Comparison of ENCODE assay signal across 8 cellular contexts in genomic region chr15:43225201-43225949, GRCh38. TPM values are rescaled to one million over a fixed set of nuclear protein-coding genes. Genes with fewer than 3 reads are reported as not detected.
A peak's percentile ranks its signal among the peaks of the same experiment; 100 is the strongest.
DNase-seq lines count a peak whose midpoint lies in the region; ATAC-seq and TF ChIP-seq lines count a peak whose summit lies in the region.

No MANE protein-coding gene starts in this region.

- WGBS in suprapubic skin = 43% methylated on average over 16 of the region's 16 CpGs

- peak; percentile 74 for DNase-seq in AG20443 (ENCODE audit: low spot score)
- peak; percentile 9 for DNase-seq in NCI-H2196 treated with DMSO at 0.1 percent for 48 hours (lab: John Stamatoyannopoulos, UW; ENCODE audit: unreplicated experiment)
- peak; percentile 57 for DNase-seq in activated CD4-positive, alpha-beta T cell treated with anti-CD3 and anti-CD28 coated beads for 48 hours
- DNase-seq in endothelial cell (ENCODE audit: low spot score) = peak; percentile 41
- peak; percentile 6 for DNase-seq in mesenteric fat pad (ENCODE audit: low spot score)
- no peak for DNase-seq in suprapubic skin (ENCODE audit: low spot score in 2 of 2)

- no peaks in the 10 kb centered on the region for H3K36me3 Mint-ChIP-seq in endothelial cell (ENCODE audit: low read depth, unreplicated experiment)

- TF ChIP-seq CTCF in endothelial cell (IDR thresholded peaks at IDR 0.05; ENCODE audit: unreplicated experiment) (peak; percentile 56), suprapubic skin (IDR thresholded peaks at IDR 0.05) (peak; percentile 51 to 62)

- H3K9me3 ChIP-seq in suprapubic skin = no peaks in the 10 kb centered on the region

- H3K27ac Mint-ChIP-seq in endothelial cell (ENCODE audit: unreplicated experiment) = no peak overlapping the region

- H3K27me3 Mint-ChIP-seq in endothelial cell (ENCODE audit: unreplicated experiment) = peaks cover 3% of the 10 kb centered on the region

- no peak overlapping the region for H3K27ac ChIP-seq in suprapubic skin

- ATAC-seq in GM18909 (IDR thresholded peaks at IDR 0.05; ENCODE audit: poor library complexity, unreplicated experiment) = peak; percentile 50
- ATAC-seq in GM18907 (IDR thresholded peaks at IDR 0.05; ENCODE audit: unreplicated experiment) = no peak

- no peak for TF ChIP-seq POLR2A in suprapubic skin (IDR thresholded peaks at IDR 0.05)

- no peaks in the 10 kb centered on the region for H3K27me3 ChIP-seq in suprapubic skin

- no peak overlapping the region for H3K4me3 Mint-ChIP-seq in endothelial cell (ENCODE audit: unreplicated experiment)

- H3K4me1 ChIP-seq in suprapubic skin = peaks cover 10% of the 10 kb centered on the region

- H3K4me1 Mint-ChIP-seq in endothelial cell (ENCODE audit: unreplicated experiment) = peaks cover 3% of the 10 kb centered on the region

- no peaks in the 10 kb centered on the region for H3K9me3 Mint-ChIP-seq in endothelial cell (ENCODE audit: unreplicated experiment)

- no peaks in the 10 kb centered on the region for H3K36me3 ChIP-seq in suprapubic skin

- no peak overlapping the region for H3K4me3 ChIP-seq in suprapubic skin

- TF ChIP-seq EP300 in suprapubic skin (IDR thresholded peaks at IDR 0.05) = no peak

RNA-seq across cellular contexts. Expression of gene EPB42, which starts 4.6 kb away (rescaled TPM):
- total RNA-seq in endothelial cell (ENCODE audit: unreplicated experiment) = not detected
- total RNA-seq in mesenteric fat pad = 2.8 TPM
- total RNA-seq in suprapubic skin = not detected

RNA-seq across cellular contexts. Expression of gene CCNDBP1, which starts 40.2 kb away (rescaled TPM):
- total RNA-seq in endothelial cell (ENCODE audit: unreplicated experiment) = 31.1 TPM
- total RNA-seq in mesenteric fat pad = 56.3 TPM
- 10 to 100 TPM; 55.9 to 93.7 (median 81.2) TPM for total RNA-seq in suprapubic skin

RNA-seq across cellular contexts. Expression of gene TGM5, which starts 41.4 kb away (rescaled TPM):
- total RNA-seq in endothelial cell (ENCODE audit: unreplicated experiment) = not detected
- total RNA-seq in mesenteric fat pad = 0.45 TPM
- total RNA-seq in suprapubic skin = 100 to 1,000 TPM in 1 of 4 donors, 10 to 100 TPM in 3; 61.6 to 146 (median 69.3) TPM

Comparison
In these comparisons a context has a peak if more than half of its experiments do, and no peak if none do; other contexts are left out.
1. DNase-seq: peak in AG20443 (single experiment), NCI-H2196 treated with DMSO at 0.1 percent for 48 hours (single experiment), activated CD4-positive, alpha-beta T cell treated with anti-CD3 and anti-CD28 coated beads for 48 hours (single experiment), endothelial cell (single experiment) and mesenteric fat pad (single experiment); none in suprapubic skin (0 of 2).
2. RNA of gene TGM5, which starts 41.4 kb away (total RNA-seq): 61.6 to 146 TPM in suprapubic skin; 0.45 TPM in mesenteric fat pad (single experiment) and not detected in endothelial cell (single experiment); every median in the first group is over 10 times any median in the second.